ENCODE assay signal across 28 cellular contexts in genomic region chr17:76577876-76578275, GRCh38. TPM values are rescaled to one million over a fixed set of nuclear protein-coding genes. Genes with fewer than 3 reads are reported as not detected.
DNase-seq lines count a peak whose midpoint lies in the region; ATAC-seq and TF ChIP-seq lines count a peak whose summit lies in the region.
"Had no signal": no experiment of that assay in that cellular context is flagged by ENCODE, and none has a peak within 500 bp of the region (broad histone marks: within the 10 kb centered on the region; RNA-seq: fewer than 3 reads in every experiment).

No MANE protein-coding gene starts in this region.

- H3K27me3 ChIP-seq in breast epithelium: no peaks in the 10 kb centered on the region
- no peaks in the 10 kb centered on the region for H3K27me3 ChIP-seq in RWPE2 (ENCODE audit: insufficient read depth, poor library complexity, severe bottlenecking)
- H3K27me3 ChIP-seq in hepatocyte: peaks cover 2% of the 10 kb centered on the region
- H3K27me3 ChIP-seq in heart right ventricle: no peaks in the 10 kb centered on the region
- H3K27me3 ChIP-seq: BE2C had no signal

- 92% methylated on average over 7 of the region's 7 CpGs for WGBS in hepatocyte (ENCODE audit: low lambda C conversion rate, missing lambda C conversion rate)
- WGBS in heart right ventricle, 2 donors: 94 to 99% methylated on average over 7 of the region's 7 CpGs

- H3K36me3 ChIP-seq in breast epithelium: no peaks in the 10 kb centered on the region
- peaks cover 9% of the 10 kb centered on the region; the same call in 1 of the 2 replicates for H3K36me3 ChIP-seq in RWPE2 (ENCODE audit: low read depth)
- H3K36me3 ChIP-seq in hepatocyte (replicated peaks; ENCODE audit: insufficient read depth, low read depth): no peaks in the 10 kb centered on the region
- no peaks in the 10 kb centered on the region for H3K36me3 ChIP-seq in heart right ventricle
- H3K36me3 ChIP-seq: BE2C had no signal

- no peaks in the 10 kb centered on the region for H3K9me2 ChIP-seq in hepatocyte (replicated peaks; ENCODE audit: insufficient read depth)

- ATAC-seq in RWPE2 (ENCODE audit: low read depth): no peak
- no peak for ATAC-seq in HG03378 (IDR thresholded peaks at IDR 0.05; ENCODE audit: unreplicated experiment)
- no peak for ATAC-seq in HG02973 (IDR thresholded peaks at IDR 0.05; ENCODE audit: unreplicated experiment)
- ATAC-seq in heart right ventricle: no peak
- ATAC-seq: GM23338 had no signal

- H3K9me3 ChIP-seq in breast epithelium (no peaks in the 10 kb centered on the region), RWPE2 (ENCODE audit: severe bottlenecking) (no peaks in the 10 kb centered on the region), hepatocyte (ENCODE audit: low read depth) (no peaks in the 10 kb centered on the region), heart right ventricle (no peaks in the 10 kb centered on the region)
- H3K9me3 ChIP-seq: BE2C had no signal

- no peak overlapping the region for H3K27ac Mint-ChIP-seq in MCF 10A (ENCODE audit: low read depth, unreplicated experiment)
- H3K27ac Mint-ChIP-seq: CD14-positive monocyte, GM23338, H9 had no signal

- H3K4me2 ChIP-seq in hepatocyte: no peak overlapping the region
- H3K4me2 ChIP-seq: GM23338 had no signal

- POLR2A ChIA-PET in MCF 10A (lab: Yijun Ruan, JAX): interaction anchor here (0.5 to 2.9 kb wide), 8 partner anchors 8 to 1539 kb away, joined by 3 to 24 read pairs (median 4); a partner anchor contains a TSS

- no peak for TF ChIP-seq POLR2A in breast epithelium (IDR thresholded peaks at IDR 0.05)

- no peak overlapping the region for H3K4me3 Mint-ChIP-seq in MCF 10A (ENCODE audit: unreplicated experiment)
- H3K4me3 Mint-ChIP-seq: CD14-positive monocyte; CD8-positive, alpha-beta memory T cell; GM23338; H9 had no signal

- CTCF ChIA-PET in MCF 10A (lab: Yijun Ruan, JAX): interaction anchor here (1.0 to 1.2 kb wide), 3 partner anchors 8 to 46 kb away, joined by 3 to 5 read pairs (median 4); no protein-coding TSS in a partner anchor

- TF ChIP-seq CTCF in breast epithelium (IDR thresholded peaks at IDR 0.05) (no peak), MCF 10A (IDR thresholded peaks at IDR 0.05; ENCODE audit: unreplicated experiment) (no peak), RWPE2 (IDR thresholded peaks at IDR 0.05; ENCODE audit: poor library complexity, severe bottlenecking) (no peak), hepatocyte (IDR thresholded peaks at IDR 0.05; ENCODE audit: poor library complexity) (no peak), heart right ventricle (IDR thresholded peaks at IDR 0.05) (no peak)

- no peaks in the 10 kb centered on the region for H3K4me1 ChIP-seq in breast epithelium
- H3K4me1 ChIP-seq in RWPE2 (ENCODE audit: insufficient read depth, poor library complexity, severe bottlenecking): peaks cover 53% of the 10 kb centered on the region
- H3K4me1 ChIP-seq in hepatocyte (ENCODE audit: insufficient read depth): no peaks in the 10 kb centered on the region
- peaks cover 0 to 5% (median 0%) of the 10 kb centered on the region in 9 donors for H3K4me1 ChIP-seq in heart right ventricle
- H3K4me1 ChIP-seq: BE2C had no signal

- BruUV-seq in MCF 10A (replicated peaks; lab: Mats Ljungman, UMichigan): no TSS peak

- H3K36me3 Mint-ChIP-seq in MCF 10A (ENCODE audit: insufficient read depth, unreplicated experiment): no peaks in the 10 kb centered on the region
- H3K36me3 Mint-ChIP-seq: CD8-positive, alpha-beta memory T cell had no signal

- no peaks in the 10 kb centered on the region for H3K27me3 Mint-ChIP-seq in MCF 10A (ENCODE audit: insufficient read depth, unreplicated experiment)

- no peak overlapping the region for H3K4me3 ChIP-seq in breast epithelium
- H3K4me3 ChIP-seq in RWPE2 (ENCODE audit: severe bottlenecking): no peak overlapping the region
- H3K4me3 ChIP-seq in hepatocyte: no peak overlapping the region
- no peak overlapping the region for H3K4me3 ChIP-seq in heart right ventricle
- H3K4me3 ChIP-seq: GM23338 had no signal

- no peaks in the 10 kb centered on the region for H3K79me2 ChIP-seq in hepatocyte

- H3K27ac ChIP-seq in breast epithelium: peak overlapping the region; percentile 66 to 71
- peak overlapping the region; percentile 88 for H3K27ac ChIP-seq in RWPE2 (ENCODE audit: poor library complexity, severe bottlenecking)
- H3K27ac ChIP-seq in hepatocyte: peak overlapping the region; percentile 44
- no peak overlapping the region for H3K27ac ChIP-seq in heart right ventricle
- H3K27ac ChIP-seq: HL-60 had no signal

- no peaks in the 10 kb centered on the region for H3K9me3 Mint-ChIP-seq in MCF 10A (ENCODE audit: unreplicated experiment)
- H3K9me3 Mint-ChIP-seq: CD8-positive, alpha-beta memory T cell; GM23338 had no signal

- no peaks in the 10 kb centered on the region for H4K20me1 ChIP-seq in hepatocyte (ENCODE audit: insufficient read depth, poor library complexity, severe bottlenecking)

- peaks cover 14% of the 10 kb centered on the region for H3K4me1 Mint-ChIP-seq in MCF 10A (ENCODE audit: insufficient read depth, unreplicated experiment)
- H3K4me1 Mint-ChIP-seq: CD8-positive, alpha-beta memory T cell had no signal

- DNase-seq in breast epithelium (ENCODE audit: low spot score in 2 of 2) (no peak), MCF 10A (ENCODE audit: unreplicated experiment) (no peak), RWPE2 (ENCODE audit: low spot score) (no peak), hepatocyte (ENCODE audit: low spot score) (no peak), NCI-H1092 treated with DMSO at 0.1 percent for 48 hours (lab: John Stamatoyannopoulos, UW) (no peak), heart right ventricle (no peak)
- DNase-seq: 8988T; ACHN; BE2C; CD8-positive, alpha-beta memory T cell; DMS153; DND-41; H9; Karpas-422; NCI-H1105; NCI-H1436 treated with DMSO at 0.1 percent for 48 hours; NCI-H1930; NCI-H2107; NCI-H446; NCI-H524 treated with DMSO at 0.1 percent for 48 hours; SHP77; T-helper 1 cell had no signal

- intact Hi-C loops in breast epithelium (cut with DNase I; ENCODE audit: low total_unique reads): no loop called here
- intact Hi-C loops in MCF 10A (cut with micrococcal nuclease): no loop called here
- intact Hi-C loops in heart right ventricle (cut with DNase I): no loop called here

- H2AFZ ChIP-seq in hepatocyte: no peak overlapping the region
- H2AFZ ChIP-seq: GM23338 had no signal

RNA-seq across cellular contexts. Expression of gene ST6GALNAC2, which starts 7.8 kb away (rescaled TPM):
- total RNA-seq in breast epithelium (10 to 100 TPM; 10.5 to 39.8 (median 12.0) TPM), MCF 10A (2022) (5.0 and 7.7 TPM in 2 replicates), hepatocyte (1.4 and 2.3 TPM in 2 replicates), heart right ventricle (1 to 10 TPM; 3.7 to 8.4 (median 6.1) TPM)
- polyA plus RNA-seq in hepatocyte (1.8 and 2.8 TPM in 2 replicates), heart right ventricle (1 to 10 TPM; 1.5 to 4.5 TPM)
- total RNA-seq: OCI-LY7 had no signal
- polyA plus RNA-seq: GM23338 had no signal

RNA-seq across cellular contexts. Expression of gene PRCD, which starts 38.0 kb away (rescaled TPM):
- total RNA-seq in breast epithelium (1 to 10 TPM; 1.5 to 7.2 (median 4.9) TPM), MCF 10A (2022) (not detected in 2 replicates), hepatocyte (2.0 and 2.7 TPM in 2 replicates), heart right ventricle (1 to 10 TPM; 1.5 to 5.4 (median 2.4) TPM)
- polyA plus RNA-seq in hepatocyte (10.2 and 11.6 TPM in 2 replicates), heart right ventricle (10 to 100 TPM in 1 of 2 donors, 1 to 10 TPM in 1; 3.7 to 17.3 TPM)
- polyA plus RNA-seq: CD14-positive monocyte had no signal

RNA-seq across cellular contexts. Expression of gene CYGB, which starts 40.4 kb away (rescaled TPM):
- total RNA-seq in breast epithelium: 10 to 100 TPM in 2 of 3 donors, 1 to 10 TPM in 1; 5.9 to 37.4 (median 27.2) TPM
- total RNA-seq in MCF 10A (2022): not detected in 2 replicates
- total RNA-seq in hepatocyte: 7.8 and 15.5 TPM in 2 replicates
- polyA plus RNA-seq in hepatocyte: 13.8 and 19.2 TPM in 2 replicates
- 10 to 100 TPM in 9 of 10 donors, 1 to 10 TPM in 1; 9.3 to 50.5 (median 17.9) TPM for total RNA-seq in heart right ventricle
- 10 to 100 TPM; 36.0 to 57.7 TPM for polyA plus RNA-seq in heart right ventricle
- total RNA-seq: CD8-positive, alpha-beta memory T cell had no signal
- polyA plus RNA-seq: CD14-positive monocyte had no signal

Comparison
In these comparisons a context has a peak if more than half of its experiments do, and no peak if none do; other contexts are left out.
1. H3K27ac ChIP-seq: peak in breast epithelium (2 of 2), RWPE2 (single experiment) and hepatocyte (single experiment); none in heart right ventricle (0 of 10).